Comparison of ENCODE assay signal across 2 cellular contexts in the genomic region with DNA sequence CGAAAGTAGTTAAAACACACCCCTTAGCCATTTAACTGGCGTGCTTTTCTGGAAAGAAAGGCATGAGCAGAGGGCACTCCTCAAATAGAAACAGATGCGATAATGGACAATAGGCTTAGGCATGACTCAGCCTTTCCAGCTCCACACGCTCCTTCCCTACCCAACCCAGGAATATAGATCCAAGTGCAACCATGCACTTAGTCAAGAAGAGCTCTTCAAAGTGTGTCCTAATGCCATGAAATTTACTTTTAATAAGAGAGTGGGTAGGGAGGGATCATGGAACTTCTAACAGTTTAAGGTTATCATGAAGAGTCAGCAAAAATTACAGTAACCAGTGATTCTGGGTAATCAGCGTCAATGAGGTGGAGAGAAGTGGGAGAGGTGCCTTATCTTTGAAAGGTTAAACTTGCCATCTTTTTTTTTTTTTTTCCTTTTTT.
TF ChIP-seq lines count a peak whose summit lies in the region.

No MANE protein-coding gene starts in this region.

TF ChIP-seq in IMR-90, 13 proteins besides CTCF, POLR2A, EP300 and RAD21:
- TF ChIP-seq BHLHE40 (IDR thresholded peaks at IDR 0.05; ENCODE audit: low read depth, low read length) (no peak), NFE2L2 (IDR thresholded peaks at IDR 0.05; ENCODE audit: low read depth, low read length) (peak; percentile 76), MAFK (IDR thresholded peaks at IDR 0.05; ENCODE audit: low read depth, low read length) (peak; percentile 27; the same call in 1 of the 2 replicates), CHD1 (IDR thresholded peaks at IDR 0.05; ENCODE audit: low read depth, low read length) (no peak)

TF ChIP-seq in K562, 482 proteins besides CTCF, POLR2A, EP300 and RAD21 (continues in another document):
- peak; percentile 31 for TF ChIP-seq HDAC3 (IDR thresholded peaks at IDR 0.05; ENCODE audit: borderline replicate concordance, partially characterized antibody)
- TF ChIP-seq CBFA2T3 (IDR thresholded peaks at IDR 0.05) = peak; percentile 70
- TF ChIP-seq, protein P1, sequence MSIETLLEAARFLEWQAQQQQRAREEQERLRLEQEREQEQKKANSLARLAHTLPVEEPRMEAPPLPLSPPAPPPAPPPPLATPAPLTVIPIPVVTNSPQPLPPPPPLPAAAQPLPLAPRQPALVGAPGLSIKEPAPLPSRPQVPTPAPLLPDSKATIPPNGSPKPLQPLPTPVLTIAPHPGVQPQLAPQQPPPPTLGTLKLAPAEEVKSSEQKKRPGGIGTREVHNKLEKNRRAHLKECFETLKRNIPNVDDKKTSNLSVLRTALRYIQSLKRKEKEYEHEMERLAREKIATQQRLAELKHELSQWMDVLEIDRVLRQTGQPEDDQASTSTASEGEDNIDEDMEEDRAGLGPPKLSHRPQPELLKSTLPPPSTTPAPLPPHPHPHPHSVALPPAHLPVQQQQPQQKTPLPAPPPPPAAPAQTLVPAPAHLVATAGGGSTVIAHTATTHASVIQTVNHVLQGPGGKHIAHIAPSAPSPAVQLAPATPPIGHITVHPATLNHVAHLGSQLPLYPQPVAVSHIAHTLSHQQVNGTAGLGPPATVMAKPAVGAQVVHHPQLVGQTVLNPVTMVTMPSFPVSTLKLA (conservative IDR thresholded peaks at IDR 0.05) = peak in 1 of 2 experiments; percentile 48; a peak in 2 of 4 replicates
- peak; percentile 93 for TF ChIP-seq SOX6 (IDR thresholded peaks at IDR 0.05)
- TF ChIP-seq BACH1 (tag; IDR thresholded peaks at IDR 0.05) = peak; percentile 88
- 0 out of 2 replicates have a peak, but pooled peaks have one; percentile 37 for TF ChIP-seq ATF7 (IDR thresholded peaks at IDR 0.05)
- no peak for TF ChIP-seq ZBTB1 (CRISPR knock-in tag; IDR thresholded peaks at IDR 0.05; ENCODE audit: borderline replicate concordance, low read depth)
- TF ChIP-seq ZEB2 (IDR thresholded peaks at IDR 0.05) = 0 out of 2 replicates have a peak, but pooled peaks have one; percentile 23
- TF ChIP-seq, protein P2, sequence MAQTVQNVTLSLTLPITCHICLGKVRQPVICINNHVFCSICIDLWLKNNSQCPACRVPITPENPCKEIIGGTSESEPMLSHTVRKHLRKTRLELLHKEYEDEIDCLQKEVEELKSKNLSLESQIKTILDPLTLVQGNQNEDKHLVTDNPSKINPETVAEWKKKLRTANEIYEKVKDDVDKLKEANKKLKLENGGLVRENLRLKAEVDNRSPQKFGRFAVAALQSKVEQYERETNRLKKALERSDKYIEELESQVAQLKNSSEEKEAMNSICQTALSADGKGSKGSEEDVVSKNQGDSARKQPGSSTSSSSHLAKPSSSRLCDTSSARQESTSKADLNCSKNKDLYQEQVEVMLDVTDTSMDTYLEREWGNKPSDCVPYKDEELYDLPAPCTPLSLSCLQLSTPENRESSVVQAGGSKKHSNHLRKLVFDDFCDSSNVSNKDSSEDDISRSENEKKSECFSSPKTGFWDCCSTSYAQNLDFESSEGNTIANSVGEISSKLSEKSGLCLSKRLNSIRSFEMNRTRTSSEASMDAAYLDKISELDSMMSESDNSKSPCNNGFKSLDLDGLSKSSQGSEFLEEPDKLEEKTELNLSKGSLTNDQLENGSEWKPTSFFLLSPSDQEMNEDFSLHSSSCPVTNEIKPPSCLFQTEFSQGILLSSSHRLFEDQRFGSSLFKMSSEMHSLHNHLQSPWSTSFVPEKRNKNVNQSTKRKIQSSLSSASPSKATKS (CRISPR knock-in tag; IDR thresholded peaks at IDR 0.05) = no peak
- TF ChIP-seq KDM1A (IDR thresholded peaks at IDR 0.05) = peak; percentile 78 to 87
- TF ChIP-seq SMARCE1 (IDR thresholded peaks at IDR 0.05) = peak; percentile 73; the same call in 1 of the 2 replicates
- TF ChIP-seq ZNF316 (IDR thresholded peaks at IDR 0.05) = peak; percentile 99
- no peak for TF ChIP-seq NBN (IDR thresholded peaks at IDR 0.05; ENCODE audit: low read depth)
- no peak for TF ChIP-seq TOE1 (IDR thresholded peaks at IDR 0.05; ENCODE audit: borderline replicate concordance)
- TF ChIP-seq TOE1 (CRISPR knock-in tag; IDR thresholded peaks at IDR 0.05; ENCODE audit: borderline replicate concordance, low read depth) = no peak
- TF ChIP-seq, protein P3, sequence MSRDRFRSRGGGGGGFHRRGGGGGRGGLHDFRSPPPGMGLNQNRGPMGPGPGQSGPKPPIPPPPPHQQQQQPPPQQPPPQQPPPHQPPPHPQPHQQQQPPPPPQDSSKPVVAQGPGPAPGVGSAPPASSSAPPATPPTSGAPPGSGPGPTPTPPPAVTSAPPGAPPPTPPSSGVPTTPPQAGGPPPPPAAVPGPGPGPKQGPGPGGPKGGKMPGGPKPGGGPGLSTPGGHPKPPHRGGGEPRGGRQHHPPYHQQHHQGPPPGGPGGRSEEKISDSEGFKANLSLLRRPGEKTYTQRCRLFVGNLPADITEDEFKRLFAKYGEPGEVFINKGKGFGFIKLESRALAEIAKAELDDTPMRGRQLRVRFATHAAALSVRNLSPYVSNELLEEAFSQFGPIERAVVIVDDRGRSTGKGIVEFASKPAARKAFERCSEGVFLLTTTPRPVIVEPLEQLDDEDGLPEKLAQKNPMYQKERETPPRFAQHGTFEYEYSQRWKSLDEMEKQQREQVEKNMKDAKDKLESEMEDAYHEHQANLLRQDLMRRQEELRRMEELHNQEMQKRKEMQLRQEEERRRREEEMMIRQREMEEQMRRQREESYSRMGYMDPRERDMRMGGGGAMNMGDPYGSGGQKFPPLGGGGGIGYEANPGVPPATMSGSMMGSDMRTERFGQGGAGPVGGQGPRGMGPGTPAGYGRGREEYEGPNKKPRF (IDR thresholded peaks at IDR 0.05; ENCODE audit: low read depth, low read length) = no peak
- TF ChIP-seq MAFK (IDR thresholded peaks at IDR 0.05; ENCODE audit: low read length) = peak; percentile 83
- TF ChIP-seq NR4A1 (CRISPR knock-in tag; IDR thresholded peaks at IDR 0.05) = no peak
- no peak for TF ChIP-seq NR4A1 (tag; IDR thresholded peaks at IDR 0.05)
- peak; percentile 54; the same call in 1 of the 2 replicates for TF ChIP-seq JUN (IDR thresholded peaks at IDR 0.05; ENCODE audit: borderline replicate concordance, low read depth, low read length)
- no peak for TF ChIP-seq JUN (CRISPR knock-in tag; IDR thresholded peaks at IDR 0.05; ENCODE audit: borderline replicate concordance)
- TF ChIP-seq FOSL1 (tag; conservative IDR thresholded peaks at IDR 0.05) = peak; percentile 83
- no peak for TF ChIP-seq GABPB2 (CRISPR knock-in tag; conservative IDR thresholded peaks at IDR 0.05)
- peak; percentile 76 for TF ChIP-seq NFE2L1 (tag; IDR thresholded peaks at IDR 0.05; ENCODE audit: borderline replicate concordance, low read depth)
- no peak for TF ChIP-seq ZFX (CRISPR knock-in tag; IDR thresholded peaks at IDR 0.05)
- TF ChIP-seq, protein P4, sequence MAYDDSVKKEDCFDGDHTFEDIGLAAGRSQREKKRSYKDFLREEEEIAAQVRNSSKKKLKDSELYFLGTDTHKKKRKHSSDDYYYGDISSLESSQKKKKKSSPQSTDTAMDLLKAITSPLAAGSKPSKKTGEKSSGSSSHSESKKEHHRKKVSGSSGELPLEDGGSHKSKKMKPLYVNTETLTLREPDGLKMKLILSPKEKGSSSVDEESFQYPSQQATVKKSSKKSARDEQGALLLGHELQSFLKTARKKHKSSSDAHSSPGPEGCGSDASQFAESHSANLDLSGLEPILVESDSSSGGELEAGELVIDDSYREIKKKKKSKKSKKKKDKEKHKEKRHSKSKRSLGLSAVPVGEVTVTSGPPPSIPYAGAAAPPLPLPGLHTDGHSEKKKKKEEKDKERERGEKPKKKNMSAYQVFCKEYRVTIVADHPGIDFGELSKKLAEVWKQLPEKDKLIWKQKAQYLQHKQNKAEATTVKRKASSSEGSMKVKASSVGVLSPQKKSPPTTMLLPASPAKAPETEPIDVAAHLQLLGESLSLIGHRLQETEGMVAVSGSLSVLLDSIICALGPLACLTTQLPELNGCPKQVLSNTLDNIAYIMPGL (CRISPR knock-in tag; IDR thresholded peaks at IDR 0.05) = no peak
- peak; percentile 94 for TF ChIP-seq NFE2 (IDR thresholded peaks at IDR 0.05; ENCODE audit: low read depth)
- no peak for TF ChIP-seq SRSF3 (IDR thresholded peaks at IDR 0.05; ENCODE audit: insufficient read depth, low read length)
- TF ChIP-seq JUNB (CRISPR knock-in tag; conservative IDR thresholded peaks at IDR 0.05) = 0 out of 2 replicates have a peak, but pooled peaks have one; percentile 34
- no peak for TF ChIP-seq HNRNPK (IDR thresholded peaks at IDR 0.05; ENCODE audit: low read depth, low read length, poor library complexity, severe bottlenecking)
- peak; percentile 88 for TF ChIP-seq MAFF (IDR thresholded peaks at IDR 0.05; ENCODE audit: low read length)
- TF ChIP-seq CAMTA2 (CRISPR knock-in tag; conservative IDR thresholded peaks at IDR 0.05) = no peak
- TF ChIP-seq EHMT2 (IDR thresholded peaks at IDR 0.05) = 0 out of 2 replicates have a peak, but pooled peaks have one; percentile 14
- no peak for TF ChIP-seq GATAD2B (IDR thresholded peaks at IDR 0.05; ENCODE audit: borderline replicate concordance)
- TF ChIP-seq NFATC3 (IDR thresholded peaks at IDR 0.05) = 0 out of 2 replicates have a peak, but pooled peaks have one; percentile 23
- TF ChIP-seq MCM5 (IDR thresholded peaks at IDR 0.05; ENCODE audit: low read depth) = no peak
- TF ChIP-seq MEF2D (tag; conservative IDR thresholded peaks at IDR 0.05; ENCODE audit: low read depth) = peak; percentile 75; the same call in 1 of the 2 replicates
- TF ChIP-seq, protein P5, sequence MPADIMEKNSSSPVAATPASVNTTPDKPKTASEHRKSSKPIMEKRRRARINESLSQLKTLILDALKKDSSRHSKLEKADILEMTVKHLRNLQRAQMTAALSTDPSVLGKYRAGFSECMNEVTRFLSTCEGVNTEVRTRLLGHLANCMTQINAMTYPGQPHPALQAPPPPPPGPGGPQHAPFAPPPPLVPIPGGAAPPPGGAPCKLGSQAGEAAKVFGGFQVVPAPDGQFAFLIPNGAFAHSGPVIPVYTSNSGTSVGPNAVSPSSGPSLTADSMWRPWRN (IDR thresholded peaks at IDR 0.05; ENCODE audit: low read depth) = peak; percentile 62; the same call in 1 of the 2 replicates
- peak in 1 of 2 experiments; percentile 41; a peak in 1 of 4 replicates for TF ChIP-seq RCOR1 (IDR thresholded peaks at IDR 0.05; ENCODE audit: borderline replicate concordance in 1 of 2, low read depth in 2 of 2, low read length in 2 of 2)
- TF ChIP-seq, protein P6, sequence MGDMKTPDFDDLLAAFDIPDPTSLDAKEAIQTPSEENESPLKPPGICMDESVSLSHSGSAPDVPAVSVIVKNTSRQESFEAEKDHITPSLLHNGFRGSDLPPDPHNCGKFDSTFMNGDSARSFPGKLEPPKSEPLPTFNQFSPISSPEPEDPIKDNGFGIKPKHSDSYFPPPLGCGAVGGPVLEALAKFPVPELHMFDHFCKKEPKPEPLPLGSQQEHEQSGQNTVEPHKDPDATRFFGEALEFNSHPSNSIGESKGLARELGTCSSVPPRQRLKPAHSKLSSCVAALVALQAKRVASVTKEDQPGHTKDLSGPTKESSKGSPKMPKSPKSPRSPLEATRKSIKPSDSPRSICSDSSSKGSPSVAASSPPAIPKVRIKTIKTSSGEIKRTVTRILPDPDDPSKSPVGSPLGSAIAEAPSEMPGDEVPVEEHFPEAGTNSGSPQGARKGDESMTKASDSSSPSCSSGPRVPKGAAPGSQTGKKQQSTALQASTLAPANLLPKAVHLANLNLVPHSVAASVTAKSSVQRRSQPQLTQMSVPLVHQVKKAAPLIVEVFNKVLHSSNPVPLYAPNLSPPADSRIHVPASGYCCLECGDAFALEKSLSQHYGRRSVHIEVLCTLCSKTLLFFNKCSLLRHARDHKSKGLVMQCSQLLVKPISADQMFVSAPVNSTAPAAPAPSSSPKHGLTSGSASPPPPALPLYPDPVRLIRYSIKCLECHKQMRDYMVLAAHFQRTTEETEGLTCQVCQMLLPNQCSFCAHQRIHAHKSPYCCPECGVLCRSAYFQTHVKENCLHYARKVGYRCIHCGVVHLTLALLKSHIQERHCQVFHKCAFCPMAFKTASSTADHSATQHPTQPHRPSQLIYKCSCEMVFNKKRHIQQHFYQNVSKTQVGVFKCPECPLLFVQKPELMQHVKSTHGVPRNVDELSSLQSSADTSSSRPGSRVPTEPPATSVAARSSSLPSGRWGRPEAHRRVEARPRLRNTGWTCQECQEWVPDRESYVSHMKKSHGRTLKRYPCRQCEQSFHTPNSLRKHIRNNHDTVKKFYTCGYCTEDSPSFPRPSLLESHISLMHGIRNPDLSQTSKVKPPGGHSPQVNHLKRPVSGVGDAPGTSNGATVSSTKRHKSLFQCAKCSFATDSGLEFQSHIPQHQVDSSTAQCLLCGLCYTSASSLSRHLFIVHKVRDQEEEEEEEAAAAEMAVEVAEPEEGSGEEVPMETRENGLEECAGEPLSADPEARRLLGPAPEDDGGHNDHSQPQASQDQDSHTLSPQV (IDR thresholded peaks at IDR 0.05) = peak; percentile 71
- TF ChIP-seq, protein P7, sequence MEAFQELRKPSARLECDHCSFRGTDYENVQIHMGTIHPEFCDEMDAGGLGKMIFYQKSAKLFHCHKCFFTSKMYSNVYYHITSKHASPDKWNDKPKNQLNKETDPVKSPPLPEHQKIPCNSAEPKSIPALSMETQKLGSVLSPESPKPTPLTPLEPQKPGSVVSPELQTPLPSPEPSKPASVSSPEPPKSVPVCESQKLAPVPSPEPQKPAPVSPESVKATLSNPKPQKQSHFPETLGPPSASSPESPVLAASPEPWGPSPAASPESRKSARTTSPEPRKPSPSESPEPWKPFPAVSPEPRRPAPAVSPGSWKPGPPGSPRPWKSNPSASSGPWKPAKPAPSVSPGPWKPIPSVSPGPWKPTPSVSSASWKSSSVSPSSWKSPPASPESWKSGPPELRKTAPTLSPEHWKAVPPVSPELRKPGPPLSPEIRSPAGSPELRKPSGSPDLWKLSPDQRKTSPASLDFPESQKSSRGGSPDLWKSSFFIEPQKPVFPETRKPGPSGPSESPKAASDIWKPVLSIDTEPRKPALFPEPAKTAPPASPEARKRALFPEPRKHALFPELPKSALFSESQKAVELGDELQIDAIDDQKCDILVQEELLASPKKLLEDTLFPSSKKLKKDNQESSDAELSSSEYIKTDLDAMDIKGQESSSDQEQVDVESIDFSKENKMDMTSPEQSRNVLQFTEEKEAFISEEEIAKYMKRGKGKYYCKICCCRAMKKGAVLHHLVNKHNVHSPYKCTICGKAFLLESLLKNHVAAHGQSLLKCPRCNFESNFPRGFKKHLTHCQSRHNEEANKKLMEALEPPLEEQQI (IDR thresholded peaks at IDR 0.05) = peak; percentile 32; the same call in 1 of the 2 replicates
- no peak for TF ChIP-seq SLC30A9 (CRISPR knock-in tag; IDR thresholded peaks at IDR 0.05)
- TF ChIP-seq MTA3 (IDR thresholded peaks at IDR 0.05; ENCODE audit: borderline replicate concordance) = 0 out of 2 replicates have a peak, but pooled peaks have one; percentile 25
- no peak for TF ChIP-seq DIDO1 (tag; IDR thresholded peaks at IDR 0.05; ENCODE audit: low read depth)
- TF ChIP-seq MCM2 (IDR thresholded peaks at IDR 0.05; ENCODE audit: low read depth) = no peak
- peak; percentile 63 for TF ChIP-seq ZNF384 (IDR thresholded peaks at IDR 0.05; ENCODE audit: low read depth, low read length)
- no peak for TF ChIP-seq PURB (CRISPR knock-in tag; IDR thresholded peaks at IDR 0.05; ENCODE audit: low read depth)
- 0 out of 2 replicates have a peak, but pooled peaks have one; percentile 32 for TF ChIP-seq NCOR1 (IDR thresholded peaks at IDR 0.05)
- TF ChIP-seq SAP30 (IDR thresholded peaks at IDR 0.05; ENCODE audit: borderline replicate concordance, insufficient read depth, low read depth, low read length, poor library complexity, severe bottlenecking) = no peak
- peak; percentile 19; the same call in 1 of the 2 replicates for TF ChIP-seq L3MBTL2 (IDR thresholded peaks at IDR 0.05)
- peak; percentile 37 for TF ChIP-seq EP400 (IDR thresholded peaks at IDR 0.05)
